Comparison of ENCODE assay signal across 1 cellular context in genomic region chr10:103617362-103618026, GRCh38.
TF ChIP-seq lines count a peak whose summit lies in the region.

No MANE protein-coding gene starts in this region.

TF ChIP-seq in GM23338, 12 proteins besides CTCF, POLR2A, EP300 and RAD21 (continued from another document):
- TF ChIP-seq REST (IDR thresholded peaks at IDR 0.05; ENCODE audit: unreplicated experiment) (no peak), ZNF462 (CRISPR knock-in tag; IDR thresholded peaks at IDR 0.05) (no peak), JUNB (IDR thresholded peaks at IDR 0.05; ENCODE audit: unreplicated experiment) (no peak), NANOG (IDR thresholded peaks at IDR 0.05; ENCODE audit: borderline replicate concordance) (no peak), ETS1 (IDR thresholded peaks at IDR 0.05) (no peak), EZH2 (IDR thresholded peaks at IDR 0.05; ENCODE audit: low read depth, unreplicated experiment) (no peak), ZNF114 (CRISPR knock-in tag; IDR thresholded peaks at IDR 0.05) (no peak), POLR2AphosphoS5 (IDR thresholded peaks at IDR 0.05; ENCODE audit: low read depth) (no peak), ZNF331 (CRISPR knock-in tag; IDR thresholded peaks at IDR 0.05; ENCODE audit: low read depth) (no peak)
